ENCODE assay signal across 15 cellular contexts in genomic region chr14:65035049-65035448, GRCh38. TPM values are rescaled to one million over a fixed set of nuclear protein-coding genes. Genes with fewer than 3 reads are reported as not detected.
DNase-seq lines count a peak whose midpoint lies in the region; ATAC-seq and TF ChIP-seq lines count a peak whose summit lies in the region.
"Had no signal": no experiment of that assay in that cellular context is flagged by ENCODE, and none has a peak within 500 bp of the region (broad histone marks: within the 10 kb centered on the region; RNA-seq: fewer than 3 reads in every experiment).

No MANE protein-coding gene starts in this region.

- no peak for TF ChIP-seq CTCF in CD4-positive, alpha-beta T cell (IDR thresholded peaks at IDR 0.05)
- TF ChIP-seq CTCF in neutrophil (IDR thresholded peaks at IDR 0.05) (no peak), PC-3 (conservative IDR thresholded peaks at IDR 0.05; ENCODE audit: low read depth, low read length) (no peak)

- CTCF ChIA-PET in CD4-positive, alpha-beta T cell (lab: Charles Lee) = no interaction called here
- CTCF ChIA-PET in PC-3 (lab: Charles Lee) = interaction anchor here (0.5 kb wide), 1 partner anchor 165 kb away, joined by 3 read pairs; no protein-coding TSS in a partner anchor

- peak overlapping the region; percentile 1 for H3K27ac Mint-ChIP-seq in CD4-positive, alpha-beta T cell
- H3K27ac Mint-ChIP-seq: activated CD4-positive, alpha-beta memory T cell treated with anti-CD3 and anti-CD28 coated beads, Interleukin-2, amount 10 ng/mL, durations not matched to agents 7 days and 5 days had no signal

- H3K4me3 Mint-ChIP-seq in CD4-positive, alpha-beta T cell = no peak overlapping the region
- H3K4me3 Mint-ChIP-seq: activated CD4-positive, alpha-beta memory T cell treated with anti-CD3 and anti-CD28 coated beads, Interleukin-2, amount 10 ng/mL, durations not matched to agents 7 days and 5 days had no signal

- H3F3A ChIP-seq in PC-3 (ENCODE audit: low read length, unreplicated experiment) = no peaks in the 10 kb centered on the region

- intact Hi-C loops in CD4-positive, alpha-beta T cell (cut with DNase I, micrococcal nuclease) = no loop called here
- intact Hi-C loops in PC-3 (cut with micrococcal nuclease) = no loop called here

- H4K20me1 ChIP-seq in PC-3 (ENCODE audit: low read length) = no peaks in the 10 kb centered on the region

- DNase-seq in CD4-positive, alpha-beta T cell = no peak
- DNase-seq in caudate nucleus (lab: John Stamatoyannopoulos, UW) (peak in 33 of 61 donors; percentile 8 to 69 (median 31)), globus pallidus (ENCODE audit: low spot score) (peak; percentile 60), PC-3 (no peak), occipital lobe (lab: John Stamatoyannopoulos, UW) (no peak), D341Med (ENCODE audit: low spot score) (no peak)
- no peak for DNase-seq in stimulated activated CD4-positive, alpha-beta T cell treated with anti-CD3 and anti-CD28 coated beads, Interleukin-15, amount 100 ng/mL, for 24 hours
- DNase-seq: activated CD4-positive, alpha-beta memory T cell treated with anti-CD3 and anti-CD28 coated beads, Interleukin-2, amount 10 ng/mL, durations not matched to agents 7 days and 5 days; activated naive CD4-positive, alpha-beta T cell; DMS53; left colon; T-helper 2 cell had no signal

- peaks cover 58% of the 10 kb centered on the region for H3K36me3 Mint-ChIP-seq in CD4-positive, alpha-beta T cell (ENCODE audit: low read depth)

- no peaks in the 10 kb centered on the region for H3K9me3 Mint-ChIP-seq in CD4-positive, alpha-beta T cell
- H3K9me3 Mint-ChIP-seq: activated CD4-positive, alpha-beta memory T cell treated with anti-CD3 and anti-CD28 coated beads, Interleukin-2, amount 10 ng/mL, durations not matched to agents 7 days and 5 days had no signal

- no TSS peak for BruUV-seq in PC-3 (replicated peaks; lab: Mats Ljungman, UMichigan)

- H3K27me3 ChIP-seq in CD4-positive, alpha-beta T cell (ENCODE audit: control insufficient read depth, insufficient read depth, low read length) = no peaks in the 10 kb centered on the region
- H3K27me3 ChIP-seq in neutrophil = no peaks in the 10 kb centered on the region
- H3K27me3 ChIP-seq in PC-3 (ENCODE audit: low read length) = no peaks in the 10 kb centered on the region
- H3K27me3 ChIP-seq: cardiac muscle cell had no signal

- H3K79me2 ChIP-seq in PC-3 (ENCODE audit: low read length) = no peaks in the 10 kb centered on the region

- H3K36me3 ChIP-seq in neutrophil (peaks cover 12% of the 10 kb centered on the region), PC-3 (ENCODE audit: low read depth, low read length) (peaks cover 12% of the 10 kb centered on the region; the same call in 1 of the 2 replicates)

- H3K9ac ChIP-seq in PC-3 (ENCODE audit: low read length) = no peak overlapping the region

- H3K27me3 Mint-ChIP-seq in CD4-positive, alpha-beta T cell = no peaks in the 10 kb centered on the region
- H3K27me3 Mint-ChIP-seq: activated CD4-positive, alpha-beta memory T cell treated with anti-CD3 and anti-CD28 coated beads, Interleukin-2, amount 10 ng/mL, durations not matched to agents 7 days and 5 days had no signal

- no peak for ATAC-seq in CD4-positive, alpha-beta T cell (ENCODE audit: poor library complexity)
- ATAC-seq in PC-3 = no peak
- ATAC-seq: left colon, Panc1 had no signal

- no peak overlapping the region for H3K4me3 ChIP-seq in neutrophil (ENCODE audit: low read depth in 1 of 2, low read length in 1 of 2)
- no peak overlapping the region for H3K4me3 ChIP-seq in PC-3 (ENCODE audit: low read length)
- H3K4me3 ChIP-seq: cardiac muscle cell had no signal

- H3K4me1 Mint-ChIP-seq in CD4-positive, alpha-beta T cell (ENCODE audit: low read depth) = no peaks in the 10 kb centered on the region
- H3K4me1 Mint-ChIP-seq: activated CD4-positive, alpha-beta memory T cell treated with anti-CD3 and anti-CD28 coated beads, Interleukin-2, amount 10 ng/mL, durations not matched to agents 7 days and 5 days had no signal

- no peak overlapping the region for H2AFZ ChIP-seq in PC-3 (ENCODE audit: low read length)

- H3K9me2 ChIP-seq in PC-3 (replicated peaks; ENCODE audit: low read length) = no peaks in the 10 kb centered on the region

- H3K4me1 ChIP-seq in neutrophil (ENCODE audit: control insufficient read depth in 1 of 2, insufficient read depth in 1 of 2, low read depth in 1 of 2, low read length in 1 of 2) (peaks cover 0 to 1% of the 10 kb centered on the region in 2 experiments), PC-3 (ENCODE audit: insufficient read depth, low read length) (no peaks in the 10 kb centered on the region)

- no peak overlapping the region for H3K4me2 ChIP-seq in PC-3 (ENCODE audit: low read length)

- H3K9me3 ChIP-seq in CD4-positive, alpha-beta T cell (ENCODE audit: control insufficient read depth, low read length) = no peaks in the 10 kb centered on the region
- H3K9me3 ChIP-seq in neutrophil (no peaks in the 10 kb centered on the region), PC-3 (ENCODE audit: low read length) (no peaks in the 10 kb centered on the region)

- no peak overlapping the region for H3K27ac ChIP-seq in CD4-positive, alpha-beta T cell (ENCODE audit: low read depth, low read length)
- H3K27ac ChIP-seq in caudate nucleus (ENCODE audit: low read depth, low read length) (peak overlapping the region; percentile 16), neutrophil (peak overlapping the region; percentile 2), PC-3 (ENCODE audit: low read length) (no peak overlapping the region)
- H3K27ac ChIP-seq: cardiac muscle cell had no signal

- POLR2A ChIA-PET in CD4-positive, alpha-beta T cell (lab: Charles Lee) = no interaction called here
- POLR2A ChIA-PET in PC-3 (lab: Charles Lee; ENCODE audit: unreplicated experiment) = no interaction called here

RNA-seq across cellular contexts. Expression of gene FNTB, which starts 48.4 kb away (rescaled TPM):
- 1 to 10 TPM; 7.5 to 7.9 TPM for total RNA-seq in CD4-positive, alpha-beta T cell
- total RNA-seq in PC-3 (2014; rRNA removed) (19.5 and 28.1 TPM in 2 replicates), occipital lobe (6.2 TPM)

Comparison
In these comparisons a context has a peak if more than half of its experiments do, and no peak if none do; other contexts are left out.
1. DNase-seq: peak in caudate nucleus (33 of 61) and globus pallidus (single experiment); none in CD4-positive, alpha-beta T cell (0 of 10), PC-3 (single experiment), stimulated activated CD4-positive, alpha-beta T cell treated with anti-CD3 and anti-CD28 coated beads, Interleukin-15, amount 100 ng/mL, for 24 hours (single experiment), occipital lobe (single experiment) and D341Med (single experiment).
2. H3K27ac ChIP-seq: peak in caudate nucleus (single experiment) and neutrophil (single experiment); none in CD4-positive, alpha-beta T cell (single experiment) and PC-3 (single experiment).